In genomic region chr1:93661829-93662474, GRCh38 we compare ENCODE assay signal across 10 cellular contexts. TPM values are rescaled to one million over a fixed set of nuclear protein-coding genes. Genes with fewer than 3 reads are reported as not detected.
A peak's percentile ranks its signal among the peaks of the same experiment; 100 is the strongest.
DNase-seq lines count a peak whose midpoint lies in the region; ATAC-seq and TF ChIP-seq lines count a peak whose summit lies in the region.
"Had no signal": no experiment of that assay in that cellular context is flagged by ENCODE, and none has a peak within 500 bp of the region (broad histone marks: within the 10 kb centered on the region; RNA-seq: fewer than 3 reads in every experiment).

No MANE protein-coding gene starts in this region.

- TF ChIP-seq EP300 in sigmoid colon (IDR thresholded peaks at IDR 0.05) = no peak

- DNase-seq in NCI-H460 (ENCODE audit: extremely low read depth, low read depth) (peak; percentile 71), epithelial cell of esophagus (ENCODE audit: low read depth) (peak; percentile 56), sigmoid colon (no peak), foreskin melanocyte (no peak), NCI-H82 treated with DMSO at 0.1 percent for 48 hours (lab: John Stamatoyannopoulos, UW; ENCODE audit: unreplicated experiment) (no peak)
- DNase-seq in activated CD8-positive, alpha-beta memory T cell treated with anti-CD3 and anti-CD28 coated beads, Interleukin-2, amount 50 U/mL, for 48 hours = no peak
- DNase-seq: islet precursor cell, NCI-H1048 had no signal

- TF ChIP-seq POLR2A in sigmoid colon (IDR thresholded peaks at IDR 0.05) = no peak

- peak overlapping the region; percentile 71 to 86 (median 79) for H3K27ac ChIP-seq in sigmoid colon

- WGBS in sigmoid colon, 2 donors = 70 to 83% methylated on average over 7 of the region's 7 CpGs

- H3K4me3 ChIP-seq in epithelial cell of esophagus (ENCODE audit: low read length) = no peak overlapping the region
- H3K4me3 ChIP-seq in sigmoid colon = peak overlapping the region in 2 of 4 donors; percentile 5 to 6

- no peaks in the 10 kb centered on the region for H3K9me3 ChIP-seq in sigmoid colon

- TF ChIP-seq CTCF in epithelial cell of esophagus (IDR thresholded peaks at IDR 0.05; ENCODE audit: insufficient read depth, low read depth, low read length, missing control alignments) (no peak), sigmoid colon (IDR thresholded peaks at IDR 0.05) (no peak)

- no peaks in the 10 kb centered on the region for H3K36me3 ChIP-seq in sigmoid colon

- no peaks in the 10 kb centered on the region for H3K27me3 ChIP-seq in sigmoid colon

- intact Hi-C loops in sigmoid colon (cut with DNase I) = no loop called here

- ATAC-seq in GM18498 (IDR thresholded peaks at IDR 0.05; ENCODE audit: unreplicated experiment) (peak; percentile 59), GM21576 (IDR thresholded peaks at IDR 0.05; ENCODE audit: unreplicated experiment) (no peak)

- peaks cover 0 to 67% (median 63%) of the 10 kb centered on the region in 4 donors for H3K4me1 ChIP-seq in sigmoid colon

RNA-seq across cellular contexts. Expression of gene BCAR3, which starts 19.7 kb away (rescaled TPM):
- 69.1 and 69.3 TPM in 2 replicates for total RNA-seq in NCI-H460 (2014; rRNA removed; shearing (Covaris generic))
- 49.7 and 61.3 TPM in 2 replicates for polyA plus RNA-seq in NCI-H460 (2014; cell fraction: nucleus; rRNA removed)
- total RNA-seq in sigmoid colon = 10 to 100 TPM; 12.3 to 22.1 (median 18.2) TPM
- polyA plus RNA-seq in sigmoid colon = 10 to 100 TPM; 24.8 to 43.2 (median 39.5) TPM

Comparison
In these comparisons a context has a peak if more than half of its experiments do, and no peak if none do; other contexts are left out.
1. DNase-seq: peak in NCI-H460 (single experiment) and epithelial cell of esophagus (single experiment); none in sigmoid colon (single experiment), activated CD8-positive, alpha-beta memory T cell treated with anti-CD3 and anti-CD28 coated beads, Interleukin-2, amount 50 U/mL, for 48 hours (single experiment), foreskin melanocyte (single experiment) and NCI-H82 treated with DMSO at 0.1 percent for 48 hours (single experiment).